ENCODE assay signal across 9 cellular contexts in genomic region chr4:2402453-2402852, GRCh38. TPM values are rescaled to one million over a fixed set of nuclear protein-coding genes. Genes with fewer than 3 reads are reported as not detected.
A peak's percentile ranks its signal among the peaks of the same experiment; 100 is the strongest.
DNase-seq lines count a peak whose midpoint lies in the region; ATAC-seq, FAIRE-seq and TF ChIP-seq lines count a peak whose summit lies in the region.
"Had no signal": no experiment of that assay in that cellular context is flagged by ENCODE, and none has a peak within 500 bp of the region (broad histone marks: within the 10 kb centered on the region; RNA-seq: fewer than 3 reads in every experiment).

No MANE protein-coding gene starts in this region.

- H4K91ac ChIP-seq in trophoblast cell (ENCODE audit: low read depth, low read length): no peak overlapping the region

- no peak overlapping the region for H4K8ac ChIP-seq in trophoblast cell (ENCODE audit: low read depth, low read length)

- H3K36me3 Mint-ChIP-seq in neural crest cell (ENCODE audit: low read depth): no peaks in the 10 kb centered on the region

- no peaks in the 10 kb centered on the region for H3K9me3 Mint-ChIP-seq in neural crest cell

- peaks cover 51% of the 10 kb centered on the region for H3K27me3 Mint-ChIP-seq in neural crest cell (ENCODE audit: low read depth)

- H3K9ac ChIP-seq in NT2/D1 (ENCODE audit: insufficient read length, low read depth) (peak overlapping the region; percentile 67), trophoblast cell (ENCODE audit: low read length) (no peak overlapping the region)

- no peak for FAIRE-seq in small intestine (lab: Jason Lieb, UNC)

- H3K4ac ChIP-seq in trophoblast cell (ENCODE audit: low read depth, low read length): no peak overlapping the region

- H3K14ac ChIP-seq in trophoblast cell (ENCODE audit: low read length): no peak overlapping the region

- H2AK5ac ChIP-seq in trophoblast cell (ENCODE audit: low read length): no peak overlapping the region

- WGBS in small intestine, 3 donors: 2 to 6% (median 5%) methylated on average over 12 of the region's 12 CpGs
- no CpG with 5 or more reads among the region's 12 CpGs for WGBS in trophoblast cell (ENCODE audit: extremely low coverage, insufficient coverage, insufficient read length)

- no peak overlapping the region for H3K4me2 ChIP-seq in trophoblast cell (ENCODE audit: low read length)

- H3K27ac ChIP-seq in C4-2B (peak overlapping the region; percentile 30), small intestine (ENCODE audit: low read depth in 1 of 2, low read length in 1 of 2) (no peak overlapping the region), trophoblast cell (ENCODE audit: low read depth, low read length) (no peak overlapping the region)
- H3K27ac ChIP-seq in effector memory CD4-positive, alpha-beta T cell (ENCODE audit: insufficient read depth, low read length, poor library complexity, severe bottlenecking): no peak overlapping the region

- no peaks in the 10 kb centered on the region for H3K36me3 ChIP-seq in NT2/D1 (ENCODE audit: insufficient read depth, insufficient read length, low read length)
- H3K36me3 ChIP-seq in effector memory CD4-positive, alpha-beta T cell (ENCODE audit: control insufficient read depth, insufficient read depth, low read length): peaks cover 3% of the 10 kb centered on the region
- H3K36me3 ChIP-seq in small intestine (ENCODE audit: control insufficient read depth in 2 of 2, insufficient read depth in 2 of 2, low read length in 2 of 2): no peaks in the 10 kb centered on the region
- H3K36me3 ChIP-seq in trophoblast cell (ENCODE audit: control insufficient read depth in 1 of 2, insufficient read depth in 2 of 2, low read length in 2 of 2): no peaks in the 10 kb centered on the region

- no peak overlapping the region for H2BK120ac ChIP-seq in trophoblast cell (ENCODE audit: insufficient read depth, low read length, poor library complexity)

- no peak overlapping the region for H2BK5ac ChIP-seq in trophoblast cell (ENCODE audit: low read depth, low read length, poor library complexity)

- no peaks in the 10 kb centered on the region for H3K79me2 ChIP-seq in trophoblast cell (ENCODE audit: control insufficient read depth, insufficient read depth, low read length, poor library complexity)

- H3K9me3 ChIP-seq in NT2/D1 (ENCODE audit: insufficient read depth, low read length) (peaks cover 11% of the 10 kb centered on the region; the same call in 1 of the 2 replicates), small intestine (ENCODE audit: control insufficient read depth, low read depth) (no peaks in the 10 kb centered on the region), trophoblast cell (ENCODE audit: insufficient read depth, low read depth, low read length) (peaks cover 15% of the 10 kb centered on the region)
- H3K9me3 ChIP-seq in effector memory CD4-positive, alpha-beta T cell (ENCODE audit: control insufficient read depth, low read length): no peaks in the 10 kb centered on the region

- H3K18ac ChIP-seq in trophoblast cell (ENCODE audit: low read length): no peak overlapping the region

- H3K27me3 ChIP-seq in NT2/D1 (ENCODE audit: insufficient read depth, insufficient read length) (peaks cover 40% of the 10 kb centered on the region), small intestine (ENCODE audit: control insufficient read depth in 2 of 2, insufficient read depth in 2 of 2, low read length in 2 of 2) (no peaks in the 10 kb centered on the region), trophoblast cell (ENCODE audit: insufficient read depth, low read length) (no peaks in the 10 kb centered on the region)
- H3K27me3 ChIP-seq in effector memory CD4-positive, alpha-beta T cell (replicated peaks; ENCODE audit: control insufficient read depth, insufficient read depth, low read length, poor library complexity, severe bottlenecking): no peaks in the 10 kb centered on the region

- H3K4me3 ChIP-seq in NT2/D1 (ENCODE audit: insufficient read length, low read depth): peak overlapping the region; percentile 13
- H3K4me3 ChIP-seq in effector memory CD4-positive, alpha-beta T cell (ENCODE audit: insufficient read depth, low read depth, low read length, poor library complexity, severe bottlenecking): peak overlapping the region; percentile 51
- peak overlapping the region in 1 of 2 donors; percentile 25 for H3K4me3 ChIP-seq in small intestine (ENCODE audit: low read depth in 1 of 2, low read length in 2 of 2)
- no peak overlapping the region for H3K4me3 ChIP-seq in trophoblast cell (ENCODE audit: low read depth, low read length)

- no peak overlapping the region for H4K12ac ChIP-seq in trophoblast cell (ENCODE audit: low read depth, low read length)

- H3K4me1 Mint-ChIP-seq in neural crest cell: peaks cover 19% of the 10 kb centered on the region

- no peak overlapping the region for H3K27ac Mint-ChIP-seq in neural crest cell (ENCODE audit: unreplicated experiment)

- H3K23ac ChIP-seq in trophoblast cell (ENCODE audit: low read length): no peak overlapping the region

- H3K4me1 ChIP-seq in NT2/D1 (ENCODE audit: insufficient read depth, insufficient read length) (peaks cover 22% of the 10 kb centered on the region), small intestine (ENCODE audit: control insufficient read depth in 2 of 2, insufficient read depth in 1 of 2, low read depth in 1 of 2, low read length in 1 of 2) (peaks cover 0 to 11% of the 10 kb centered on the region in 2 donors), trophoblast cell (ENCODE audit: control insufficient read depth in 1 of 2, insufficient read depth in 2 of 2, low read length in 2 of 2) (peaks cover 0 to 4% of the 10 kb centered on the region in 2 experiments)
- peaks cover 25% of the 10 kb centered on the region for H3K4me1 ChIP-seq in effector memory CD4-positive, alpha-beta T cell (ENCODE audit: control insufficient read depth, insufficient read depth, low read length, poor library complexity, severe bottlenecking)

- DNase-seq in NT2/D1 (ENCODE audit: low read depth, low spot score) (no peak), neural crest cell (ENCODE audit: low read depth, low spot score) (no peak), small intestine (no peak), trophoblast cell (no peak), DMS79 treated with DMSO at 0.1 percent for 48 hours (lab: John Stamatoyannopoulos, UW) (no peak)
- DNase-seq in effector memory CD4-positive, alpha-beta T cell: no peak

- no peak overlapping the region for H2AFZ ChIP-seq in trophoblast cell (ENCODE audit: insufficient read depth, low read length, poor library complexity)

- no peak overlapping the region for H2BK12ac ChIP-seq in trophoblast cell (ENCODE audit: low read length)

- H3K79me1 ChIP-seq in trophoblast cell (ENCODE audit: low read length): no peaks in the 10 kb centered on the region

- no peak for ATAC-seq in HG02798 (IDR thresholded peaks at IDR 0.05; ENCODE audit: poor library complexity, unreplicated experiment)

- no peak for TF ChIP-seq CTCF in C4-2B (conservative IDR thresholded peaks at IDR 0.05)
- no peak for TF ChIP-seq CTCF in neural crest cell (conservative IDR thresholded peaks at IDR 0.05)

- peak overlapping the region; percentile 62 for H3K4me3 Mint-ChIP-seq in neural crest cell

RNA-seq across cellular contexts. Expression of gene ZFYVE28, which starts 16.0 kb away (rescaled TPM):
- 1.2 and 1.4 TPM in 2 replicates for total RNA-seq in neural crest cell
- 10 to 100 TPM in 2 of 3 donors, 1 to 10 TPM in 1; 9.3 to 29.5 (median 16.2) TPM for polyA plus RNA-seq in small intestine
- 0.03 and 0.10 TPM in 2 replicates for polyA plus RNA-seq in trophoblast cell (2013)

RNA-seq across cellular contexts. Expression of gene CFAP99, which starts 16.3 kb away (rescaled TPM):
- not detected in 2 replicates for total RNA-seq in neural crest cell
- under 1 TPM in 2 of 3 donors, not detected in 1; 0.15 to 0.67 TPM for polyA plus RNA-seq in small intestine
- polyA plus RNA-seq in trophoblast cell (2013): not detected in 2 replicates
- total RNA-seq: SK-MEL-5 had no signal
